In the genomic region with DNA sequence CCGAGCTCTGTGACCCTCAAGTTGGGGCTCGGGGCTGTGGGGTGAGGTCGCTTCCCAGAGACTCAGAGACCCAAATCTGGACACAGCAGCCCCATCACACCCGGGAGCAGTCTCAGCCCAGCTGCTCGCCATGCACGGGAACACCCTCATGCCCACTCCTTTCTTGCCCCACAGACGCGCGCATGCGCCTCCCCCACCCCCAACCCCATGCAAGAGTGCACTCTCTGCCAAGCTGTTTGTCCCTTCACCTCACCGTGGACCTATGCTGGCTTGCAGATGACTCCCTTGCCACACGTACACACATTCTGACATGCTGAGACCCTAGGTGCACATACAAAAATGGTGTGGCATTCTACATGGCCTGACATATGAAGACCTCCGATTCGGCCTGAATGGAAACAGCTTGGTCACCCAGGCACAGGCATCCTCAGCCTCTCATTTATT, we compare ENCODE assay signal across 9 cellular contexts. TPM values are rescaled to one million over a fixed set of nuclear protein-coding genes. Genes with fewer than 3 reads are reported as not detected.
DNase-seq lines count a peak whose midpoint lies in the region; ATAC-seq and TF ChIP-seq lines count a peak whose summit lies in the region.
"Had no signal": no experiment of that assay in that cellular context is flagged by ENCODE, and none has a peak within 500 bp of the region (broad histone marks: within the 10 kb centered on the region; RNA-seq: fewer than 3 reads in every experiment).

No MANE protein-coding gene starts in this region.

- WGBS in adipose tissue, 3 donors: 3 to 37% (median 5%) methylated on average over 12 to 14 of the region's 14 CpGs
- WGBS in transverse colon (ENCODE audit: low coverage in 1 of 2), 2 donors: 40 to 51% methylated on average over 1 to 12 of the region's 14 CpGs

- ATAC-seq in HG03135 (IDR thresholded peaks at IDR 0.05; ENCODE audit: unreplicated experiment): no peak

- H3K4me1 ChIP-seq in transverse colon: peaks cover 16 to 41% (median 29%) of the 10 kb centered on the region in 4 donors

- no peak for TF ChIP-seq POLR2A in transverse colon (IDR thresholded peaks at IDR 0.05)

- TF ChIP-seq EP300 in transverse colon (IDR thresholded peaks at IDR 0.05; ENCODE audit: low read depth): no peak

- peak overlapping the region; percentile 25 to 44 (median 40) for H3K4me3 ChIP-seq in transverse colon

- intact Hi-C loops in transverse colon (cut with DNase I; ENCODE audit: low total_unique reads): no loop called here

- H3K27me3 ChIP-seq in layer of hippocampus (ENCODE audit: control insufficient read depth, insufficient read depth, low read length) (peaks cover 5% of the 10 kb centered on the region), transverse colon (no peaks in the 10 kb centered on the region)

- DNase-seq in activated gamma-delta T cell treated with Interleukin-2 at 50 U/mL for 16 hours: peak; percentile 59
- DNase-seq in activated gamma-delta T cell (lab: John Stamatoyannopoulos, UW): no peak
- no peak for DNase-seq in transverse colon
- DNase-seq in AML-193 (lab: John Stamatoyannopoulos, UW): no peak
- DNase-seq in SHP77 treated with DMSO at 0.1 percent for 48 hours (lab: John Stamatoyannopoulos, UW): no peak
- DNase-seq: GF-D8 had no signal

- no peak for TF ChIP-seq CTCF in transverse colon (IDR thresholded peaks at IDR 0.05)

- no peaks in the 10 kb centered on the region for H3K9me3 ChIP-seq in transverse colon

- in situ Hi-C loops in transverse colon (cut with MboI; ENCODE audit: low pct_ligation_motif_present in 1 of 4, low pct_unique_long_range_greater_than_20kb in 1 of 4, low sequenced_read_pairs in 3 of 4): no loop called here

- no peaks in the 10 kb centered on the region for H3K36me3 ChIP-seq in transverse colon

- H3K27ac ChIP-seq in adipose tissue (ENCODE audit: low read depth, low read length) (peak overlapping the region; percentile 72), layer of hippocampus (ENCODE audit: low read depth, low read length) (peak overlapping the region; percentile 65), transverse colon (peak overlapping the region; percentile 79 to 95 (median 88))

RNA-seq across cellular contexts. Expression of gene CD248, which starts 0.5 kb away (rescaled TPM):
- polyA plus RNA-seq in adipose tissue: 100 to 1,000 TPM in 1 of 3 donors, 10 to 100 TPM in 2; 22.3 to 327 (median 55.8) TPM
- 10 to 100 TPM in 1 of 4 donors, 1 to 10 TPM in 3; 2.6 to 36.2 (median 6.5) TPM for total RNA-seq in transverse colon

RNA-seq across cellular contexts. Expression of gene RIN1, which starts 18.9 kb away (rescaled TPM):
- polyA plus RNA-seq in adipose tissue: 1 to 10 TPM; 4.8 to 9.0 (median 6.5) TPM
- total RNA-seq in transverse colon: 10 to 100 TPM in 3 of 4 donors, 1 to 10 TPM in 1; 8.8 to 43.8 (median 14.4) TPM

RNA-seq across cellular contexts. Expression of gene TMEM151A, which starts 25.6 kb away (rescaled TPM):
- 1 to 10 TPM in 1 of 3 donors, under 1 TPM in 2; 0.22 to 1.3 (median 0.75) TPM for polyA plus RNA-seq in adipose tissue
- under 1 TPM in 2 of 4 donors, not detected in 2; 0.55 to 0.75 TPM for total RNA-seq in transverse colon

RNA-seq across cellular contexts. Expression of gene BRMS1, which starts 27.6 kb away (rescaled TPM):
- polyA plus RNA-seq in adipose tissue: 10 to 100 TPM; 33.5 to 40.2 (median 36.4) TPM
- total RNA-seq in transverse colon: 100 to 1,000 TPM in 1 of 4 donors, 10 to 100 TPM in 3; 34.0 to 178 (median 63.1) TPM

RNA-seq across cellular contexts. Expression of gene YIF1A, which starts 28.4 kb away (rescaled TPM):
- polyA plus RNA-seq in adipose tissue: 10 to 100 TPM; 62.9 to 84.3 (median 78.5) TPM
- total RNA-seq in transverse colon: 10 to 100 TPM; 60.6 to 99.7 (median 72.3) TPM
